ENCODE assay signal across 12 cellular contexts in genomic region chr10:71873582-71874182, GRCh38.
DNase-seq lines count a peak whose midpoint lies in the region; ATAC-seq and TF ChIP-seq lines count a peak whose summit lies in the region.
"Had no signal": no experiment of that assay in that cellular context is flagged by ENCODE, and none has a peak within 500 bp of the region (broad histone marks: within the 10 kb centered on the region; RNA-seq: fewer than 3 reads in every experiment).

No MANE protein-coding gene starts in this region.

- no peaks in the 10 kb centered on the region for H4K20me1 ChIP-seq in MM.1S (ENCODE audit: insufficient read depth, low read length)

- H3F3A ChIP-seq in MM.1S (ENCODE audit: insufficient read depth, low read length): peaks cover 19% of the 10 kb centered on the region

- TF ChIP-seq CTCF in GM12864 (IDR thresholded peaks at IDR 0.05; ENCODE audit: low read depth, low read length, missing control alignments) (no peak), MM.1S (IDR thresholded peaks at IDR 0.05; ENCODE audit: low read length) (no peak), foreskin fibroblast (IDR thresholded peaks at IDR 0.05; ENCODE audit: low read depth, low read length) (no peak)

- no peaks in the 10 kb centered on the region for H3K79me2 ChIP-seq in MM.1S (ENCODE audit: low read length)

- peak; percentile 91 for DNase-seq in GM12864 (ENCODE audit: low read depth)
- peak; percentile 60 for DNase-seq in MM.1S
- no peak for DNase-seq in DMS79 (lab: John Stamatoyannopoulos, UW)
- DNase-seq in activated naive CD4-positive, alpha-beta T cell treated with anti-CD3 and anti-CD28 coated beads, Interleukin-2, amount 50 U/mL, for 16 hours: no peak
- no peak for DNase-seq in NCI-H446 treated with DMSO at 0.1 percent for 48 hours (lab: John Stamatoyannopoulos, UW)
- no peak for DNase-seq in foreskin fibroblast
- DNase-seq: body of pancreas, midbrain, NCI-H1105 had no signal

- H3K9me3 ChIP-seq in MM.1S (replicated peaks; ENCODE audit: insufficient read depth, low read length): no peaks in the 10 kb centered on the region
- H3K9me3 ChIP-seq: body of pancreas had no signal

- H3K9ac ChIP-seq in MM.1S (ENCODE audit: low read length): no peak overlapping the region; the same call in 1 of the 2 replicates

- H3K4me3 ChIP-seq in GM12864 (ENCODE audit: low read depth, low read length) (no peak overlapping the region), MM.1S (ENCODE audit: low read length) (no peak overlapping the region), foreskin fibroblast (ENCODE audit: low read depth in 1 of 2, low read length in 2 of 2) (no peak overlapping the region)
- H3K4me3 ChIP-seq: body of pancreas, smooth muscle cell had no signal

- H3K27ac ChIP-seq in MM.1S (ENCODE audit: low read length): peak overlapping the region; percentile 48; the same call in 1 of the 2 replicates
- H3K27ac ChIP-seq: body of pancreas had no signal

- peak overlapping the region; percentile 38; the same call in 1 of the 2 replicates for H3K4me2 ChIP-seq in MM.1S (ENCODE audit: low read depth, low read length)
- H3K4me2 ChIP-seq: smooth muscle cell had no signal

- no peaks in the 10 kb centered on the region for H3K9me2 ChIP-seq in MM.1S (replicated peaks; ENCODE audit: insufficient read depth, low read length)

- H3K27me3 ChIP-seq in MM.1S (replicated peaks; ENCODE audit: insufficient read depth, low read length): no peaks in the 10 kb centered on the region
- H3K27me3 ChIP-seq: body of pancreas had no signal

- peaks cover 15% of the 10 kb centered on the region for H3K4me1 ChIP-seq in MM.1S (ENCODE audit: low read length)

- 0 out of 2 replicates have a peak overlapping the region, but pooled peaks have one; percentile 23 for H2AFZ ChIP-seq in MM.1S (ENCODE audit: low read length)

- ATAC-seq in GM19395 (IDR thresholded peaks at IDR 0.05; ENCODE audit: unreplicated experiment) (peak; percentile 92), HG02885 (IDR thresholded peaks at IDR 0.05; ENCODE audit: poor library complexity, unreplicated experiment) (peak; percentile 97)
- ATAC-seq: body of pancreas had no signal

- H3K36me3 ChIP-seq in MM.1S (replicated peaks; ENCODE audit: insufficient read depth, low read length): no peaks in the 10 kb centered on the region

Comparison
In these comparisons a context has a peak if more than half of its experiments do, and no peak if none do; other contexts are left out.
1. DNase-seq: peak in GM12864 (single experiment) and MM.1S (single experiment); none in DMS79 (single experiment), activated naive CD4-positive, alpha-beta T cell treated with anti-CD3 and anti-CD28 coated beads, Interleukin-2, amount 50 U/mL, for 16 hours (single experiment), NCI-H446 treated with DMSO at 0.1 percent for 48 hours (single experiment) and foreskin fibroblast (0 of 2).